Comparison of ENCODE assay signal across 8 cellular contexts in genomic region chr12:108305520-108305919, GRCh38. TPM values are rescaled to one million over a fixed set of nuclear protein-coding genes. Genes with fewer than 3 reads are reported as not detected.
DNase-seq lines count a peak whose midpoint lies in the region; ATAC-seq and TF ChIP-seq lines count a peak whose summit lies in the region.

No MANE protein-coding gene starts in this region.

- ATAC-seq in GM18519 (IDR thresholded peaks at IDR 0.05; ENCODE audit: low FRiP score, unreplicated experiment): no peak

- no peak for TF ChIP-seq CTCF in uterus (IDR thresholded peaks at IDR 0.05)
- TF ChIP-seq CTCF in progenitor cell of endocrine pancreas (IDR thresholded peaks at IDR 0.05; ENCODE audit: unreplicated experiment): no peak

- no peaks in the 10 kb centered on the region for H3K9me3 ChIP-seq in uterus

- peak overlapping the region; percentile 12 for H3K4me3 ChIP-seq in uterus

- no peak overlapping the region for H3K4me3 Mint-ChIP-seq in progenitor cell of endocrine pancreas (ENCODE audit: low read depth)

- H3K27ac Mint-ChIP-seq in progenitor cell of endocrine pancreas: no peak overlapping the region

- peaks cover 3 to 20% of the 10 kb centered on the region in 2 donors for H3K4me1 ChIP-seq in uterus

- TF ChIP-seq POLR2A in uterus (IDR thresholded peaks at IDR 0.05): peak; percentile 41 to 43

- intact Hi-C loops in uterus (cut with DNase I; ENCODE audit: low total_unique reads): no loop called here

- no peaks in the 10 kb centered on the region for H3K36me3 Mint-ChIP-seq in progenitor cell of endocrine pancreas (ENCODE audit: insufficient read depth)

- H3K27me3 Mint-ChIP-seq in progenitor cell of endocrine pancreas: peaks cover 8% of the 10 kb centered on the region

- peak overlapping the region; percentile 84 to 90 for H3K27ac ChIP-seq in uterus

- no peaks in the 10 kb centered on the region for H3K36me3 ChIP-seq in uterus

- H3K4me1 Mint-ChIP-seq in progenitor cell of endocrine pancreas (ENCODE audit: low read depth): peaks cover 43% of the 10 kb centered on the region

- DNase-seq in stimulated activated CD4-positive, alpha-beta T cell treated with anti-CD3 and anti-CD28 coated beads, Interleukin-2, amount 100 ng/mL, for 24 hours: peak; percentile 16 to 20
- no peak for DNase-seq in stimulated activated CD4-positive, alpha-beta T cell treated with anti-CD3 and anti-CD28 coated beads, Interleukin-2, amount 100 ng/mL, for 48 hours
- DNase-seq in dedifferentiated amniotic fluid mesenchymal stem cell (ENCODE audit: extremely low spot score) (peak; percentile 94), mesenteric fat pad (ENCODE audit: low spot score) (peak; percentile 94), uterus (peak; percentile 94 to 96), progenitor cell of endocrine pancreas (ENCODE audit: low spot score, unreplicated experiment) (no peak), AML-193 (lab: John Stamatoyannopoulos, UW) (no peak)

- H3K9me3 Mint-ChIP-seq in progenitor cell of endocrine pancreas (ENCODE audit: low read depth): no peaks in the 10 kb centered on the region

- no peaks in the 10 kb centered on the region for H3K27me3 ChIP-seq in uterus

RNA-seq across cellular contexts. Expression of gene CMKLR1, which starts 33.6 kb away (rescaled TPM):
- total RNA-seq in mesenteric fat pad (26.0 TPM), uterus (10 to 100 TPM in 2 of 4 donors, 1 to 10 TPM in 2; 8.2 to 27.1 (median 11.5) TPM), progenitor cell of endocrine pancreas (not detected in 2 replicates)

Comparison
In these comparisons a context has a peak if more than half of its experiments do, and no peak if none do; other contexts are left out.
1. DNase-seq: peak in stimulated activated CD4-positive, alpha-beta T cell treated with anti-CD3 and anti-CD28 coated beads, Interleukin-2, amount 100 ng/mL, for 24 hours (2 of 2), dedifferentiated amniotic fluid mesenchymal stem cell (single experiment), mesenteric fat pad (single experiment) and uterus (2 of 2); none in stimulated activated CD4-positive, alpha-beta T cell treated with anti-CD3 and anti-CD28 coated beads, Interleukin-2, amount 100 ng/mL, for 48 hours (0 of 2), progenitor cell of endocrine pancreas (single experiment) and AML-193 (0 of 2).